8 cellular contexts compared by ENCODE assay signal in genomic region chr5:126595486-126596083, GRCh38. TPM values are rescaled to one million over a fixed set of nuclear protein-coding genes. Genes with fewer than 3 reads are reported as not detected.
DNase-seq lines count a peak whose midpoint lies in the region; ATAC-seq and TF ChIP-seq lines count a peak whose summit lies in the region.

No MANE protein-coding gene starts in this region.

- H3K36me3 Mint-ChIP-seq in neural crest cell (ENCODE audit: low read depth) = peaks cover 9% of the 10 kb centered on the region

- intact Hi-C loops in colonic mucosa (cut with DNase I) = loop anchor here (5.0 kb wide), 1 partner anchor 253 kb away; no protein-coding TSS in a partner anchor

- H3K4me1 ChIP-seq in colonic mucosa = peaks cover 3% of the 10 kb centered on the region

- no peaks in the 10 kb centered on the region for H3K9me3 ChIP-seq in colonic mucosa

- H3K4me3 Mint-ChIP-seq in neural crest cell = peak overlapping the region; percentile 90

- H3K27ac Mint-ChIP-seq in neural crest cell (ENCODE audit: unreplicated experiment) = peak overlapping the region; percentile 95

- no peaks in the 10 kb centered on the region for H3K36me3 ChIP-seq in colonic mucosa

- peaks cover 2% of the 10 kb centered on the region for H3K9me3 Mint-ChIP-seq in neural crest cell

- DNase-seq in colonic mucosa (no peak), neural crest cell (ENCODE audit: low read depth, low spot score) (no peak), iPS-NIHi7 (ENCODE audit: extremely low spot score) (no peak), SHP77 (lab: John Stamatoyannopoulos, UW) (no peak), HPDE6-E6E7 (ENCODE audit: extremely low spot score) (no peak), NK-92 (lab: John Stamatoyannopoulos, UW; ENCODE audit: unreplicated experiment) (no peak)

- peaks cover 38% of the 10 kb centered on the region for H3K4me1 Mint-ChIP-seq in neural crest cell

- H3K27me3 ChIP-seq in colonic mucosa = no peaks in the 10 kb centered on the region

- TF ChIP-seq CTCF in colonic mucosa (IDR thresholded peaks at IDR 0.05) = no peak
- TF ChIP-seq CTCF in neural crest cell (conservative IDR thresholded peaks at IDR 0.05) = no peak

- H3K9ac ChIP-seq in colonic mucosa (ENCODE audit: low read depth in 2 of 2, low read length in 2 of 2) = peak overlapping the region in 1 of 2 donors; percentile 77

- peak overlapping the region; percentile 40 for H3K4me3 ChIP-seq in colonic mucosa

- H3K27ac ChIP-seq in colonic mucosa = peak overlapping the region; percentile 42

- peak; percentile 12 for ATAC-seq in GM18870 (IDR thresholded peaks at IDR 0.05; ENCODE audit: unreplicated experiment)
- peak; percentile 11 for ATAC-seq in HG03097 (IDR thresholded peaks at IDR 0.05; ENCODE audit: low FRiP score, unreplicated experiment)

- H3K27me3 Mint-ChIP-seq in neural crest cell (ENCODE audit: low read depth) = no peaks in the 10 kb centered on the region

RNA-seq across cellular contexts. Expression of gene ALDH7A1, which starts 0.6 kb away (rescaled TPM):
- total RNA-seq in colonic mucosa = 10 to 100 TPM; 49.2 to 75.7 TPM
- 169 TPM in 2 replicates for total RNA-seq in neural crest cell

RNA-seq across cellular contexts. Expression of gene PHAX, which starts 5.2 kb away (rescaled TPM):
- total RNA-seq in colonic mucosa = 10 to 100 TPM; 36.4 to 36.6 TPM
- 47.2 and 51.4 TPM in 2 replicates for total RNA-seq in neural crest cell
